Comparison of ENCODE assay signal across 30 cellular contexts in genomic region chr14:30893819-30894218, GRCh38.
"Had no signal": no experiment of that assay in that cellular context is flagged by ENCODE, and none has a peak within 500 bp of the region (broad histone marks: within the 10 kb centered on the region; RNA-seq: fewer than 3 reads in every experiment).

No MANE protein-coding gene starts in this region.

- ATAC-seq: activated CD4-positive, alpha-beta T cell treated with anti-CD3 and anti-CD28 coated beads for 36 hours; activated CD8-positive, alpha-beta memory T cell treated with anti-CD3 and anti-CD28 coated beads, Interleukin-2, amount 10 ng/mL, durations not matched to agents 7 days and 5 days; activated CD8-positive, alpha-beta T cell treated with anti-CD3 and anti-CD28 coated beads, Interleukin-2, amount 10 ng/mL, durations not matched to agents 7 days and 5 days; activated naive CD8-positive, alpha-beta T cell treated with anti-CD3 and anti-CD28 coated beads, Interleukin-2, amount 50 U/mL, for 24 hours; body of pancreas; gastroesophageal sphincter; heart right ventricle had no signal

- H3K4me3 ChIP-seq: adrenal gland, body of pancreas, esophagus squamous epithelium, gastroesophageal sphincter, heart right ventricle had no signal

- H3K27me3 ChIP-seq: adrenal gland, body of pancreas, esophagus squamous epithelium, gastroesophageal sphincter, heart right ventricle had no signal

- FAIRE-seq: endothelial cell of umbilical vein had no signal

- H3K27ac ChIP-seq: adrenal gland, body of pancreas, epithelial cell of prostate, esophagus squamous epithelium, gastroesophageal sphincter, heart right ventricle had no signal

- H3K4me1 ChIP-seq: adrenal gland, body of pancreas, esophagus squamous epithelium had no signal

- DNase-seq: activated CD4-positive, alpha-beta memory T cell treated with anti-CD3 and anti-CD28 coated beads for 36 hours; activated CD4-positive, alpha-beta T cell treated with anti-CD3 and anti-CD28 coated beads for 36 hours; activated CD4-positive, alpha-beta T cell treated with anti-CD3 and anti-CD28 coated beads, Interleukin-2, amount 10 ng/mL, durations not matched to agents 24 days and 14 days; activated CD4-positive, CD25-positive, alpha-beta regulatory T cell; activated CD4-positive, CD25-positive, alpha-beta regulatory T cell treated with anti-CD3 and anti-CD28 coated beads, Interleukin-2, amount 50 U/mL, for 72 hours; activated CD8-positive, alpha-beta memory T cell treated with anti-CD3 and anti-CD28 coated beads, Interleukin-2, amount 10 ng/mL, durations not matched to agents 7 days and 5 days; activated CD8-positive, alpha-beta memory T cell treated with anti-CD3 and anti-CD28 coated beads, Interleukin-2, amount 50 U/mL, for 4 hours; activated CD8-positive, alpha-beta T cell treated with anti-CD3 and anti-CD28 coated beads, Interleukin-2, amount 10 ng/mL, durations not matched to agents 7 days and 5 days; activated effector memory CD4-positive, alpha-beta T cell treated with anti-CD3 and anti-CD28 coated beads, Interleukin-2, amount 50 U/mL, for 16 hours; activated naive CD4-positive, alpha-beta T cell treated with anti-CD3 and anti-CD28 coated beads for 36 hours; activated naive CD8-positive, alpha-beta T cell treated with anti-CD3 and anti-CD28 coated beads for 36 hours; activated naive CD8-positive, alpha-beta T cell treated with anti-CD3 and anti-CD28 coated beads, Interleukin-2, amount 50 U/mL, for 24 hours; activated T-cell treated with anti-CD3 and anti-CD28 coated beads, Interleukin-2, amount 50 U/mL, for 1 hour; activated T-cell treated with anti-CD3 and anti-CD28 coated beads, Interleukin-2, amount 50 U/mL, for 48 hours; adrenal gland; amygdala; aorta; body of pancreas; caudate nucleus; cortex of kidney; dermis blood vessel endothelial cell; effector CD4-positive, alpha-beta T cell; effector memory CD8-positive, alpha-beta T cell; esophagus squamous epithelium; foreskin melanocyte; heart right ventricle; T-helper 2 cell had no signal

- H3K9me3 ChIP-seq: adrenal gland, body of pancreas, esophagus squamous epithelium, gastroesophageal sphincter, heart right ventricle had no signal
